ENCODE assay signal across 1 cellular context in the genomic region with DNA sequence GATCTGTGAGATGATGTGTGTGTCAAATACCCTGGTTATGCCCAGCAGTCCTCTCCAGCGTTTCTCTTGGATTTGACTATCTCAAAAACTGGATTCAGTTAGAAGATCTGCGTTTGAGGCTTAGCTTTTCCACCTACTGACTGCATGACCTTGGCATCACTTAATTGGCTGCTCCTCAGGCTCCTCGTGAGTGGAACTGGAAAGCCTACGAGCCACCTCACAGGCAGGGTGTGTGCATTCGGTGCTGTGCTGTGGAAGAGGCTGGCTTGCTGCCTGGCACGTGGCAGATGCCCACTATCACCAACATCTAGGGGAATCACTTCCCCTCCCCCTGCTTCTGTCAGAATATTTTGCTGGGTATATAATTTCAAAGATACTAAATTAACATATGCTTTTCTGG.
TF ChIP-seq lines count a peak whose summit lies in the region.

No MANE protein-coding gene starts in this region.

TF ChIP-seq in GM23338, 12 proteins besides CTCF, POLR2A, EP300 and RAD21 (continued from another document):
- TF ChIP-seq, protein P1, sequence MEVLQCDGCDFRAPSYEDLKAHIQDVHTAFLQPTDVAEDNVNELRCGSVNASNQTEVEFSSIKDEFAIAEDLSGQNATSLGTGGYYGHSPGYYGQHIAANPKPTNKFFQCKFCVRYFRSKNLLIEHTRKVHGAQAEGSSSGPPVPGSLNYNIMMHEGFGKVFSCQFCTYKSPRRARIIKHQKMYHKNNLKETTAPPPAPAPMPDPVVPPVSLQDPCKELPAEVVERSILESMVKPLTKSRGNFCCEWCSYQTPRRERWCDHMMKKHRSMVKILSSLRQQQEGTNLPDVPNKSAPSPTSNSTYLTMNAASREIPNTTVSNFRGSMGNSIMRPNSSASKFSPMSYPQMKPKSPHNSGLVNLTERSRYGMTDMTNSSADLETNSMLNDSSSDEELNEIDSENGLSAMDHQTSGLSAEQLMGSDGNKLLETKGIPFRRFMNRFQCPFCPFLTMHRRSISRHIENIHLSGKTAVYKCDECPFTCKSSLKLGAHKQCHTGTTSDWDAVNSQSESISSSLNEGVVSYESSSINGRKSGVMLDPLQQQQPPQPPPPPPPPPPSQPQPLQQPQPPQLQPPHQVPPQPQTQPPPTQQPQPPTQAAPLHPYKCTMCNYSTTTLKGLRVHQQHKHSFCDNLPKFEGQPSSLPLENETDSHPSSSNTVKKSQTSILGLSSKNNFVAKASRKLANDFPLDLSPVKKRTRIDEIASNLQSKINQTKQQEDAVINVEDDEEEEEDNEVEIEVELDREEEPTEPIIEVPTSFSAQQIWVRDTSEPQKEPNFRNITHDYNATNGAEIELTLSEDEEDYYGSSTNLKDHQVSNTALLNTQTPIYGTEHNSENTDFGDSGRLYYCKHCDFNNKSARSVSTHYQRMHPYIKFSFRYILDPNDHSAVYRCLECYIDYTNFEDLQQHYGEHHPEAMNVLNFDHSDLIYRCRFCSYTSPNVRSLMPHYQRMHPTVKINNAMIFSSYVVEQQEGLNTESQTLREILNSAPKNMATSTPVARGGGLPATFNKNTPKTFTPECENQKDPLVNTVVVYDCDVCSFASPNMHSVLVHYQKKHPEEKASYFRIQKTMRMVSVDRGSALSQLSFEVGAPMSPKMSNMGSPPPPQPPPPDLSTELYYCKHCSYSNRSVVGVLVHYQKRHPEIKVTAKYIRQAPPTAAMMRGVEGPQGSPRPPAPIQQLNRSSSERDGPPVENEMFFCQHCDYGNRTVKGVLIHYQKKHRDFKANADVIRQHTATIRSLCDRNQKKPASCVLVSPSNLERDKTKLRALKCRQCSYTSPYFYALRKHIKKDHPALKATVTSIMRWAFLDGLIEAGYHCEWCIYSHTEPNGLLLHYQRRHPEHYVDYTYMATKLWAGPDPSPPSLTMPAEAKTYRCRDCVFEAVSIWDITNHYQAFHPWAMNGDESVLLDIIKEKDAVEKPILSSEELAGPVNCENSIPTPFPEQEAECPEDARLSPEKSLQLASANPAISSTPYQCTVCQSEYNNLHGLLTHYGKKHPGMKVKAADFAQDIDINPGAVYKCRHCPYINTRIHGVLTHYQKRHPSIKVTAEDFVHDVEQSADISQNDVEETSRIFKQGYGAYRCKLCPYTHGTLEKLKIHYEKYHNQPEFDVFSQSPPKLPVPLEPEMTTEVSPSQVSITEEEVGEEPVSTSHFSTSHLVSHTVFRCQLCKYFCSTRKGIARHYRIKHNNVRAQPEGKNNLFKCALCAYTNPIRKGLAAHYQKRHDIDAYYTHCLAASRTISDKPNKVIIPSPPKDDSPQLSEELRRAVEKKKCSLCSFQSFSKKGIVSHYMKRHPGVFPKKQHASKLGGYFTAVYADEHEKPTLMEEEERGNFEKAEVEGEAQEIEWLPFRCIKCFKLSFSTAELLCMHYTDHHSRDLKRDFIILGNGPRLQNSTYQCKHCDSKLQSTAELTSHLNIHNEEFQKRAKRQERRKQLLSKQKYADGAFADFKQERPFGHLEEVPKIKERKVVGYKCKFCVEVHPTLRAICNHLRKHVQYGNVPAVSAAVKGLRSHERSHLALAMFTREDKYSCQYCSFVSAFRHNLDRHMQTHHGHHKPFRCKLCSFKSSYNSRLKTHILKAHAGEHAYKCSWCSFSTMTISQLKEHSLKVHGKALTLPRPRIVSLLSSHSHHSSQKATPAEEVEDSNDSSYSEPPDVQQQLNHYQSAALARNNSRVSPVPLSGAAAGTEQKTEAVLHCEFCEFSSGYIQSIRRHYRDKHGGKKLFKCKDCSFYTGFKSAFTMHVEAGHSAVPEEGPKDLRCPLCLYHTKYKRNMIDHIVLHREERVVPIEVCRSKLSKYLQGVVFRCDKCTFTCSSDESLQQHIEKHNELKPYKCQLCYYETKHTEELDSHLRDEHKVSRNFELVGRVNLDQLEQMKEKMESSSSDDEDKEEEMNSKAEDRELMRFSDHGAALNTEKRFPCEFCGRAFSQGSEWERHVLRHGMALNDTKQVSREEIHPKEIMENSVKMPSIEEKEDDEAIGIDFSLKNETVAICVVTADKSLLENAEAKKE (CRISPR knock-in tag; IDR thresholded peaks at IDR 0.05) = no peak
- TF ChIP-seq CREB1 (CRISPR knock-in tag; IDR thresholded peaks at IDR 0.05; ENCODE audit: low read depth) (no peak), ZNF114 (CRISPR knock-in tag; IDR thresholded peaks at IDR 0.05) (no peak), EZH2phosphoT487 (IDR thresholded peaks at IDR 0.05; ENCODE audit: unreplicated experiment) (no peak), JUNB (IDR thresholded peaks at IDR 0.05; ENCODE audit: unreplicated experiment) (no peak), ZNF331 (CRISPR knock-in tag; IDR thresholded peaks at IDR 0.05; ENCODE audit: low read depth) (no peak), POLR2AphosphoS5 (IDR thresholded peaks at IDR 0.05; ENCODE audit: low read depth) (no peak; the same call in 1 of the 2 replicates), EZH2 (IDR thresholded peaks at IDR 0.05; ENCODE audit: low read depth, unreplicated experiment) (no peak), NANOG (IDR thresholded peaks at IDR 0.05; ENCODE audit: borderline replicate concordance) (no peak)
- TF ChIP-seq, protein P2, sequence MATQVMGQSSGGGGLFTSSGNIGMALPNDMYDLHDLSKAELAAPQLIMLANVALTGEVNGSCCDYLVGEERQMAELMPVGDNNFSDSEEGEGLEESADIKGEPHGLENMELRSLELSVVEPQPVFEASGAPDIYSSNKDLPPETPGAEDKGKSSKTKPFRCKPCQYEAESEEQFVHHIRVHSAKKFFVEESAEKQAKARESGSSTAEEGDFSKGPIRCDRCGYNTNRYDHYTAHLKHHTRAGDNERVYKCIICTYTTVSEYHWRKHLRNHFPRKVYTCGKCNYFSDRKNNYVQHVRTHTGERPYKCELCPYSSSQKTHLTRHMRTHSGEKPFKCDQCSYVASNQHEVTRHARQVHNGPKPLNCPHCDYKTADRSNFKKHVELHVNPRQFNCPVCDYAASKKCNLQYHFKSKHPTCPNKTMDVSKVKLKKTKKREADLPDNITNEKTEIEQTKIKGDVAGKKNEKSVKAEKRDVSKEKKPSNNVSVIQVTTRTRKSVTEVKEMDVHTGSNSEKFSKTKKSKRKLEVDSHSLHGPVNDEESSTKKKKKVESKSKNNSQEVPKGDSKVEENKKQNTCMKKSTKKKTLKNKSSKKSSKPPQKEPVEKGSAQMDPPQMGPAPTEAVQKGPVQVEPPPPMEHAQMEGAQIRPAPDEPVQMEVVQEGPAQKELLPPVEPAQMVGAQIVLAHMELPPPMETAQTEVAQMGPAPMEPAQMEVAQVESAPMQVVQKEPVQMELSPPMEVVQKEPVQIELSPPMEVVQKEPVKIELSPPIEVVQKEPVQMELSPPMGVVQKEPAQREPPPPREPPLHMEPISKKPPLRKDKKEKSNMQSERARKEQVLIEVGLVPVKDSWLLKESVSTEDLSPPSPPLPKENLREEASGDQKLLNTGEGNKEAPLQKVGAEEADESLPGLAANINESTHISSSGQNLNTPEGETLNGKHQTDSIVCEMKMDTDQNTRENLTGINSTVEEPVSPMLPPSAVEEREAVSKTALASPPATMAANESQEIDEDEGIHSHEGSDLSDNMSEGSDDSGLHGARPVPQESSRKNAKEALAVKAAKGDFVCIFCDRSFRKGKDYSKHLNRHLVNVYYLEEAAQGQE (IDR thresholded peaks at IDR 0.05; ENCODE audit: unreplicated experiment) = no peak
- TF ChIP-seq, protein P3, sequence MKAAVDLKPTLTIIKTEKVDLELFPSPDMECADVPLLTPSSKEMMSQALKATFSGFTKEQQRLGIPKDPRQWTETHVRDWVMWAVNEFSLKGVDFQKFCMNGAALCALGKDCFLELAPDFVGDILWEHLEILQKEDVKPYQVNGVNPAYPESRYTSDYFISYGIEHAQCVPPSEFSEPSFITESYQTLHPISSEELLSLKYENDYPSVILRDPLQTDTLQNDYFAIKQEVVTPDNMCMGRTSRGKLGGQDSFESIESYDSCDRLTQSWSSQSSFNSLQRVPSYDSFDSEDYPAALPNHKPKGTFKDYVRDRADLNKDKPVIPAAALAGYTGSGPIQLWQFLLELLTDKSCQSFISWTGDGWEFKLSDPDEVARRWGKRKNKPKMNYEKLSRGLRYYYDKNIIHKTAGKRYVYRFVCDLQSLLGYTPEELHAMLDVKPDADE (IDR thresholded peaks at IDR 0.05) = no peak
TF ChIP-seq in GM23338: peak in this region for 0.
